In the genomic region with DNA sequence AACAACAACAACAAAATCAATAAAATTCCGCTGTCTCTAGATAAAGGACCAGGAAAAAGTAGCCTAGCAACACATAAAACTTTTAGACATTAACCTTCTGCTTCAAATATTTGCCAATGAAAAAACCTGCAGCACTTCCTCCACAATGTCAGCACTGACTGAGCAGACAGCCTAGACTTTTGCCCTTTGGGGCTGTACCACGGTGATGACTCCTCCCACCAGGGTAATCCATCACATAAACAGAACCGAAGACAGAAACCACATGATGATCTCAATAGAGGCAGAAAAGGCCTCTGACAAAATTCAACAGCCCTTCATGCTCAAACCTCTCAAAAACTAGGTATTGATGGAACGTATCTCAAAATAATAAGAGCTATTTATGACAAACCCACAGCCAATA, we compare ENCODE assay signal across 18 cellular contexts. TPM values are rescaled to one million over a fixed set of nuclear protein-coding genes. Genes with fewer than 3 reads are reported as not detected.
A peak's percentile ranks its signal among the peaks of the same experiment; 100 is the strongest.
DNase-seq lines count a peak whose midpoint lies in the region; ATAC-seq and TF ChIP-seq lines count a peak whose summit lies in the region.
"Had no signal": no experiment of that assay in that cellular context is flagged by ENCODE, and none has a peak within 500 bp of the region (broad histone marks: within the 10 kb centered on the region; RNA-seq: fewer than 3 reads in every experiment).

No MANE protein-coding gene starts in this region.

- H3K4me1 Mint-ChIP-seq in progenitor cell of endocrine pancreas (ENCODE audit: low read depth) = peaks cover 19% of the 10 kb centered on the region
- H3K4me1 Mint-ChIP-seq in naive thymus-derived CD8-positive, alpha-beta T cell = no peaks in the 10 kb centered on the region

- H3K9me3 Mint-ChIP-seq in progenitor cell of endocrine pancreas (ENCODE audit: low read depth) = peaks cover 10% of the 10 kb centered on the region
- peaks cover 0 to 20% (median 8%) of the 10 kb centered on the region in 9 donors for H3K9me3 Mint-ChIP-seq in naive thymus-derived CD8-positive, alpha-beta T cell

- peak overlapping the region; percentile 88 for H3K27ac Mint-ChIP-seq in progenitor cell of endocrine pancreas
- peak overlapping the region in 1 of 10 donors; percentile 29 for H3K27ac Mint-ChIP-seq in naive thymus-derived CD8-positive, alpha-beta T cell
- H3K27ac Mint-ChIP-seq: CD4-positive, alpha-beta T cell; H9 had no signal

- H3K4me3 Mint-ChIP-seq in progenitor cell of endocrine pancreas (ENCODE audit: low read depth) = peak overlapping the region; percentile 20
- H3K4me3 Mint-ChIP-seq in naive thymus-derived CD8-positive, alpha-beta T cell = no peak overlapping the region
- H3K4me3 Mint-ChIP-seq: CD4-positive, alpha-beta T cell; H9 had no signal

- peaks cover 5% of the 10 kb centered on the region for H3K36me3 Mint-ChIP-seq in progenitor cell of endocrine pancreas (ENCODE audit: insufficient read depth)
- no peaks in the 10 kb centered on the region for H3K36me3 Mint-ChIP-seq in naive thymus-derived CD8-positive, alpha-beta T cell

- POLR2A ChIA-PET in naive thymus-derived CD8-positive, alpha-beta T cell (lab: Charles Lee) = no interaction called here

- ATAC-seq in GM21367 (IDR thresholded peaks at IDR 0.05; ENCODE audit: unreplicated experiment) (no peak), HG02759 (IDR thresholded peaks at IDR 0.05; ENCODE audit: unreplicated experiment) (no peak)
- no peak for ATAC-seq in naive thymus-derived CD8-positive, alpha-beta T cell

- DNase-seq in HT-29 (ENCODE audit: low spot score) (peak; percentile 10), SW480 (ENCODE audit: low spot score) (peak; percentile 20), left kidney (ENCODE audit: low read depth, low spot score) (peak; percentile 60), progenitor cell of endocrine pancreas (ENCODE audit: low spot score, unreplicated experiment) (no peak), activated gamma-delta T cell treated with Interleukin-2 at 50 U/mL for 16 hours (no peak)
- no peak for DNase-seq in naive thymus-derived CD8-positive, alpha-beta T cell
- DNase-seq: ACHN; CD4-positive, alpha-beta T cell; DMS79 treated with DMSO at 0.1 percent for 48 hours; H9; Kasumi-1; NCI-H1417 treated with DMSO at 0.1 percent for 48 hours; NCI-H2029 treated with DMSO at 0.1 percent for 48 hours; NCI-H2227 treated with DMSO at 0.1 percent for 48 hours; NCI-H69; PC-9 had no signal

- no peaks in the 10 kb centered on the region for H3K27me3 Mint-ChIP-seq in progenitor cell of endocrine pancreas
- H3K27me3 Mint-ChIP-seq in naive thymus-derived CD8-positive, alpha-beta T cell = no peaks in the 10 kb centered on the region
- H3K27me3 Mint-ChIP-seq: CD4-positive, alpha-beta T cell had no signal

- no peak for TF ChIP-seq CTCF in progenitor cell of endocrine pancreas (IDR thresholded peaks at IDR 0.05; ENCODE audit: unreplicated experiment)

RNA-seq across cellular contexts. Expression of a gene that starts 30.2 kb away (rescaled TPM):
- not detected in 2 replicates for total RNA-seq in HT-29 (2014; rRNA removed; shearing (Covaris generic))
- 4.2 and 5.3 TPM in 2 replicates for total RNA-seq in progenitor cell of endocrine pancreas
- not detected for total RNA-seq in naive thymus-derived CD8-positive, alpha-beta T cell
- polyA plus RNA-seq in naive thymus-derived CD8-positive, alpha-beta T cell = not detected
- total RNA-seq: CD4-positive, alpha-beta T cell had no signal

Comparison
In these comparisons a context has a peak if more than half of its experiments do, and no peak if none do; other contexts are left out.
1. DNase-seq: peak in HT-29 (single experiment), SW480 (single experiment) and left kidney (single experiment); none in progenitor cell of endocrine pancreas (single experiment), activated gamma-delta T cell treated with Interleukin-2 at 50 U/mL for 16 hours (single experiment) and naive thymus-derived CD8-positive, alpha-beta T cell (0 of 10).